ENCODE assay signal across 8 cellular contexts in genomic region chr17:77957869-77958715, GRCh38. TPM values are rescaled to one million over a fixed set of nuclear protein-coding genes. Genes with fewer than 3 reads are reported as not detected.
DNase-seq lines count a peak whose midpoint lies in the region; ATAC-seq and TF ChIP-seq lines count a peak whose summit lies in the region.

TNRC6C (plus strand) TSS chr17:77958703; CDS start chr17:78004207, 45,504 bp downstream.

- intact Hi-C loops in Right ventricle myocardium inferior (cut with DNase I) (loop anchor here (1.0 to 5.0 kb wide), 5 partner anchors 37 to 185 kb away; no protein-coding TSS in a partner anchor), ovary (cut with DNase I) (loop anchor here in 1 of 4 donors (5.0 kb wide), 1 partner anchor 229 kb away; the partner anchor contains the start of genes AFMID and TK1)

- DNase-seq in NCI-H128 (lab: John Stamatoyannopoulos, UW; ENCODE audit: unreplicated experiment), result peak; percentile 89
- peak; percentile 99 for DNase-seq in SW480 (ENCODE audit: low spot score)
- DNase-seq in activated naive CD8-positive, alpha-beta T cell treated with anti-CD3 and anti-CD28 coated beads, Interleukin-2, amount 50 U/mL, for 16 hours (ENCODE audit: low read depth, low spot score), result peak; percentile 99
- peak; percentile 100 for DNase-seq in Right ventricle myocardium inferior (ENCODE audit: missing footprints)
- peak; percentile 100 for DNase-seq in ovary

- TF ChIP-seq POLR2A in GM10847 (IDR thresholded peaks at IDR 0.05; ENCODE audit: extremely low read depth, insufficient read length), result peak; percentile 99
- TF ChIP-seq POLR2A in ovary (IDR thresholded peaks at IDR 0.05), result peak; percentile 100

- peak; percentile 83 for ATAC-seq in HG02623 (IDR thresholded peaks at IDR 0.05; ENCODE audit: unreplicated experiment)
- peak; percentile 99 for ATAC-seq in Right ventricle myocardium inferior

- TF ChIP-seq CTCF in ovary (IDR thresholded peaks at IDR 0.05), result peak in 2 of 3 donors; percentile 30 to 49

- H3K4me1 ChIP-seq in ovary (ENCODE audit: insufficient read depth) (peaks cover 9% of the 10 kb centered on the region), thymus (ENCODE audit: control insufficient read depth, insufficient read depth, low read length) (peaks cover 24% of the 10 kb centered on the region)

- H3K36me3 ChIP-seq in ovary, result no peaks in the 10 kb centered on the region
- no peaks in the 10 kb centered on the region for H3K36me3 ChIP-seq in thymus (ENCODE audit: control insufficient read depth, insufficient read depth)

- TF ChIP-seq EP300 in ovary (IDR thresholded peaks at IDR 0.05), result peak; percentile 74

- WGBS in ovary, 3 donors, result 0 to 1% (median 0%) methylated on average over 68 to 104 of the region's 104 CpGs
- whole genome bisulfite sequencing in thymus, result under 1% methylated on average over 104 of the region's 104 CpGs

- H3K27ac ChIP-seq in ovary (peak within 1 kb of the TSS; percentile 79), thymus (ENCODE audit: low read depth) (peak within 1 kb of the TSS; percentile 94)

- H3K27me3 ChIP-seq in ovary, result no peaks in the 10 kb centered on the region
- no peaks in the 10 kb centered on the region for H3K27me3 ChIP-seq in thymus (ENCODE audit: control insufficient read depth, insufficient read depth)

- no peaks in the 10 kb centered on the region for H3K9me3 ChIP-seq in ovary
- H3K9me3 ChIP-seq in thymus (ENCODE audit: control insufficient read depth), result no peaks in the 10 kb centered on the region

- H3K4me3 ChIP-seq in ovary (peak within 1 kb of the TSS; percentile 68), thymus (ENCODE audit: low read length) (peak within 1 kb of the TSS; percentile 90)

RNA-seq across cellular contexts. Expression of gene TNRC6C, which starts in this region (rescaled TPM):
- total RNA-seq in Right ventricle myocardium inferior (21.0 TPM), ovary (10 to 100 TPM in 6 of 7 donors, 1 to 10 TPM in 1; 9.2 to 45.3 (median 32.5) TPM)
- polyA plus RNA-seq in ovary (10 to 100 TPM in 1 of 2 donors, 1 to 10 TPM in 1; 8.7 to 12.1 TPM), thymus (11.8 TPM)

Comparison
In these comparisons a context has a peak if more than half of its experiments do, and no peak if none do; other contexts are left out.
1. Peak in every context shown above with its lines: DNase-seq, ATAC-seq, H3K4me3 ChIP-seq and H3K27ac ChIP-seq.